In genomic region chr11:27413218-27413617, GRCh38 we compare ENCODE assay signal across 22 cellular contexts. TPM values are rescaled to one million over a fixed set of nuclear protein-coding genes. Genes with fewer than 3 reads are reported as not detected.
DNase-seq lines count a peak whose midpoint lies in the region; ATAC-seq, FAIRE-seq and TF ChIP-seq lines count a peak whose summit lies in the region.
"Had no signal": no experiment of that assay in that cellular context is flagged by ENCODE, and none has a peak within 500 bp of the region (broad histone marks: within the 10 kb centered on the region; RNA-seq: fewer than 3 reads in every experiment).

No MANE protein-coding gene starts in this region.

- CTCF ChIA-PET in Panc1 (lab: Charles Lee) = no interaction called here

- no peaks in the 10 kb centered on the region for H3K9me1 ChIP-seq in keratinocyte (ENCODE audit: control insufficient read depth, extremely low read depth, insufficient read depth, low read length)

- intact Hi-C loops in Panc1 (cut with micrococcal nuclease; ENCODE audit: unreplicated experiment) (no loop called here), vagina (cut with DNase I) (no loop called here)

- TF ChIP-seq CTCF in Panc1 (IDR thresholded peaks at IDR 0.05) (no peak), keratinocyte (optimal IDR thresholded peaks at IDR 0.05 in 1 of 3, IDR thresholded peaks at IDR 0.05 in 1 of 3, conservative IDR thresholded peaks at IDR 0.05 in 1 of 3; ENCODE audit: extremely low read depth in 1 of 3, insufficient read depth in 2 of 3, low read length in 3 of 3) (no peak), vagina (IDR thresholded peaks at IDR 0.05) (no peak)

- POLR2A ChIA-PET in Panc1 (lab: Charles Lee) = interaction anchor here (0.6 kb wide), 1 partner anchor 61 kb away, joined by 4 read pairs; no protein-coding TSS in a partner anchor

- H3K36me3 ChIP-seq in Panc1 (ENCODE audit: control insufficient read depth, insufficient read depth, low read length) (no peaks in the 10 kb centered on the region), keratinocyte (ENCODE audit: control insufficient read depth in 2 of 2, extremely low read depth in 1 of 2, insufficient read depth in 2 of 2, low read length in 2 of 2) (peaks cover 0 to 6% of the 10 kb centered on the region in 2 experiments), vagina (no peaks in the 10 kb centered on the region)
- H3K36me3 ChIP-seq: BLaER1, MG63 had no signal

- peak overlapping the region; percentile 61 for H3K4me2 ChIP-seq in keratinocyte (ENCODE audit: control insufficient read depth, extremely low read depth, insufficient read depth, low read depth, low read length)
- H3K4me2 ChIP-seq: BLaER1, PC-9 had no signal

- ATAC-seq in Panc1 (no peak), GM21367 (IDR thresholded peaks at IDR 0.05; ENCODE audit: unreplicated experiment) (no peak)
- ATAC-seq: HepG2 had no signal

- peaks cover 76% of the 10 kb centered on the region for H3K79me2 ChIP-seq in keratinocyte (ENCODE audit: control insufficient read depth, insufficient read depth, low read length)

- dilution Hi-C loops in keratinocyte (cut with MboI; ENCODE audit: extremely low pct_ligation_motif_present, low sequenced_read_pairs) = no loop called here

- H3K27ac ChIP-seq in Panc1 (ENCODE audit: low read length) = 0 out of 2 replicates have a peak overlapping the region, but pooled peaks have one; percentile 18
- H3K27ac ChIP-seq in epithelial cell of prostate = peak overlapping the region; percentile 74
- peak overlapping the region; percentile 57 for H3K27ac ChIP-seq in keratinocyte (ENCODE audit: control insufficient read depth, insufficient read depth, low read length)
- peak overlapping the region; percentile 10 for H3K27ac ChIP-seq in vagina
- H3K27ac ChIP-seq: BLaER1, HL-60, PC-9 had no signal

- H4K20me1 ChIP-seq in keratinocyte (ENCODE audit: control insufficient read depth, extremely low read depth, insufficient read depth, low read length) = no peaks in the 10 kb centered on the region
- H4K20me1 ChIP-seq: BLaER1 had no signal

- in situ Hi-C loops in Panc1 (cut with HindIII; ENCODE audit: low pct_unique_long_range_greater_than_20kb, low sequenced_read_pairs) = no loop called here

- FAIRE-seq in keratinocyte (lab: Jason Lieb, UNC) = peak; percentile 94
- FAIRE-seq: GM18507, HepG2, K562 had no signal

- H3K9me3 ChIP-seq in Panc1 (ENCODE audit: control insufficient read depth, insufficient read depth, low read depth, low read length) = no peaks in the 10 kb centered on the region
- H3K9me3 ChIP-seq in keratinocyte (ENCODE audit: control insufficient read depth, low read depth, low read length) = no peaks in the 10 kb centered on the region
- no peaks in the 10 kb centered on the region for H3K9me3 ChIP-seq in vagina
- H3K9me3 ChIP-seq: BLaER1, Caco-2, MG63 had no signal

- H3K4me3 ChIP-seq in Panc1 (ENCODE audit: low read depth in 2 of 2, low read length in 2 of 2) (no peak overlapping the region), keratinocyte (ENCODE audit: control insufficient read depth in 2 of 3, extremely low read depth in 1 of 3, insufficient read depth in 2 of 3, low read depth in 1 of 3, low read length in 3 of 3) (peak overlapping the region in 2 of 3 experiments; percentile 2 to 24), vagina (no peak overlapping the region)
- H3K4me3 ChIP-seq: BLaER1, K562, MG63, PC-9 had no signal

- H3K4me1 ChIP-seq in Panc1 (ENCODE audit: control insufficient read depth, insufficient read depth, low read length) (peaks cover 37% of the 10 kb centered on the region), keratinocyte (ENCODE audit: control insufficient read depth, extremely low read depth, insufficient read depth, low read length) (peaks cover 45% of the 10 kb centered on the region), vagina (peaks cover 37% of the 10 kb centered on the region)
- H3K4me1 ChIP-seq: BLaER1 had no signal

- H2AFZ ChIP-seq in keratinocyte (ENCODE audit: control insufficient read depth, low read length) = peak overlapping the region; percentile 34
- H2AFZ ChIP-seq: PC-9 had no signal

- H3K27me3 ChIP-seq in Panc1 (ENCODE audit: control insufficient read depth, insufficient read depth, low read length) (no peaks in the 10 kb centered on the region), keratinocyte (ENCODE audit: control insufficient read depth, extremely low read depth, insufficient read depth, low read length) (no peaks in the 10 kb centered on the region), vagina (no peaks in the 10 kb centered on the region)
- H3K27me3 ChIP-seq: BLaER1, MG63 had no signal

- DNase-seq in Panc1 (ENCODE audit: low read depth, low spot score) (no peak), epithelial cell of prostate (ENCODE audit: low read depth, low spot score) (no peak), keratinocyte (ENCODE audit: low read depth, low spot score) (no peak), vagina (ENCODE audit: extremely low spot score in 2 of 2) (no peak), HK-2 (ENCODE audit: unreplicated experiment) (no peak)
- no peak for DNase-seq in NK-92 treated with Interleukin-12 subunit alpha and Interleukin-12 subunit beta, amount 100 ng/mL, for 24 hours (lab: John Stamatoyannopoulos, UW)
- DNase-seq: Caco-2; CD4-positive, alpha-beta T cell; DMS 273 treated with DMSO at 0.1 percent for 48 hours; DMS79 treated with DMSO at 0.1 percent for 48 hours; MG63; NCI-H1417 treated with DMSO at 0.1 percent for 48 hours; NCI-H187; NCI-H446; NCI-H526; PC-9 had no signal

- no TSS peak for BruUV-seq in Panc1 (replicated peaks; lab: Mats Ljungman, UMichigan)

- TF ChIP-seq POLR2A in vagina (IDR thresholded peaks at IDR 0.05) = no peak

- peak overlapping the region; percentile 38 for H3K9ac ChIP-seq in keratinocyte (ENCODE audit: control insufficient read depth, extremely low read depth, insufficient read depth, low read length)
- H3K9ac ChIP-seq: BLaER1 had no signal

RNA-seq across cellular contexts. Expression of gene CCDC34, which starts 50.2 kb away (rescaled TPM):
- total RNA-seq in Panc1 (2021; ENCODE audit: unreplicated experiment) (28.3 TPM), vagina (4.7 TPM)
- 21.2 TPM for polyA plus RNA-seq in Panc1 (2012; ENCODE audit: insufficient read length)
- 1.6 to 4.2 TPM (median 3.1 TPM) in 3 replicates for polyA plus RNA-seq in keratinocyte
- polyA plus RNA-seq in keratinocyte (2011; ENCODE audit: low read depth) = 3.5 TPM
- 1.8 and 2.1 TPM in 2 replicates for polyA plus RNA-seq in keratinocyte (2011; cell fraction: cytosol; rRNA removed)
- polyA plus RNA-seq in keratinocyte (2011; cell fraction: nucleus; rRNA removed) = 1.8 and 2.0 TPM in 2 replicates
- 2.7 and 5.8 TPM in 2 replicates for polyA plus RNA-seq in keratinocyte (2012; ENCODE audit: low replicate concordance)
- polyA minus RNA-seq in keratinocyte = 0.59 to 2.1 TPM (median 0.66 TPM) in 3 replicates
- polyA minus RNA-seq in keratinocyte (2011; cell fraction: cytosol; rRNA and poly(A)+ RNA removed) = 1.2 TPM
- polyA minus RNA-seq in keratinocyte (2011; cell fraction: nucleus; rRNA and poly(A)+ RNA removed) = 3.0 and 7.3 TPM in 2 replicates

RNA-seq across cellular contexts. Expression of gene LGR4, which starts 59.4 kb away (rescaled TPM):
- total RNA-seq in Panc1 (2021; ENCODE audit: unreplicated experiment) = 61.8 TPM
- 71.4 TPM for polyA plus RNA-seq in Panc1 (2012; ENCODE audit: insufficient read length)
- 24.3 to 49.7 TPM (median 35.1 TPM) in 3 replicates for polyA plus RNA-seq in keratinocyte
- 7.3 TPM for polyA plus RNA-seq in keratinocyte (2011; ENCODE audit: low read depth)
- 10.9 and 21.5 TPM in 2 replicates for polyA plus RNA-seq in keratinocyte (2011; cell fraction: cytosol; rRNA removed)
- 48.3 and 61.2 TPM in 2 replicates for polyA plus RNA-seq in keratinocyte (2011; cell fraction: nucleus; rRNA removed)
- 14.8 and 24.7 TPM in 2 replicates for polyA plus RNA-seq in keratinocyte (2012; ENCODE audit: low replicate concordance)
- polyA minus RNA-seq in keratinocyte = 37.3 to 116 TPM (median 94.5 TPM) in 3 replicates
- 30.1 TPM for polyA minus RNA-seq in keratinocyte (2011; cell fraction: cytosol; rRNA and poly(A)+ RNA removed)
- polyA minus RNA-seq in keratinocyte (2011; cell fraction: nucleus; rRNA and poly(A)+ RNA removed) = 95.4 and 156 TPM in 2 replicates
- total RNA-seq in vagina = 65.6 TPM

Comparison
In these comparisons a context has a peak if more than half of its experiments do, and no peak if none do; other contexts are left out.
1. H3K27ac ChIP-seq: peak in every context shown above with its lines; median percentile 74 in epithelial cell of prostate; 57 in keratinocyte; 18 in Panc1; 10 in vagina.
2. H3K4me3 ChIP-seq: peak in keratinocyte (2 of 3); none in Panc1 (0 of 2) and vagina (0 of 2).